Comparison of ENCODE assay signal across 8 cellular contexts in genomic region chr10:50260791-50261281, GRCh38. TPM values are rescaled to one million over a fixed set of nuclear protein-coding genes. Genes with fewer than 3 reads are reported as not detected.
DNase-seq lines count a peak whose midpoint lies in the region; ATAC-seq and TF ChIP-seq lines count a peak whose summit lies in the region.

No MANE protein-coding gene starts in this region.

- no peaks in the 10 kb centered on the region for H3K4me1 ChIP-seq in IMR-90 (ENCODE audit: control insufficient read depth, insufficient read depth, low read length)

- no peak overlapping the region for H2AFZ ChIP-seq in IMR-90 (replicated peaks; ENCODE audit: low read length, poor library complexity)

- H3K9me3 ChIP-seq in IMR-90 (ENCODE audit: control insufficient read depth, insufficient read depth, low read length): no peaks in the 10 kb centered on the region

- intact Hi-C loops in IMR-90 (cut with micrococcal nuclease): no loop called here

- no peak for TF ChIP-seq CTCF in IMR-90 (conservative IDR thresholded peaks at IDR 0.05; ENCODE audit: low read depth, low read length)

- CTCF ChIA-PET in IMR-90 (lab: Yijun Ruan, JAX) (no interaction called here), HEK293T (lab: Yijun Ruan, JAX) (interaction anchor here (0.6 to 1.1 kb wide), 2 partner anchors 15 to 345 kb away, joined by 3 read pairs; no protein-coding TSS in a partner anchor)

- no CpG with 5 or more reads among the region's 2 CpGs for WGBS in IMR-90 (ENCODE audit: extremely low coverage in 2 of 2, insufficient read length in 1 of 2), 2 experiments

- H2BK5ac ChIP-seq in IMR-90 (ENCODE audit: low read depth, low read length, poor library complexity, severe bottlenecking): no peak overlapping the region

- no peak overlapping the region for H2AK5ac ChIP-seq in IMR-90 (ENCODE audit: low read depth, low read length)

- H3K4me2 ChIP-seq in IMR-90 (ENCODE audit: low read depth, low read length): peak overlapping the region; percentile 35; the same call in 1 of the 2 replicates

- peak; percentile 97 for ATAC-seq in GM18520 (IDR thresholded peaks at IDR 0.05; ENCODE audit: unreplicated experiment)
- peak; percentile 100 for ATAC-seq in GM21576 (IDR thresholded peaks at IDR 0.05; ENCODE audit: unreplicated experiment)
- no peak for ATAC-seq in IMR-90 (ENCODE audit: low read depth)

- H4K91ac ChIP-seq in IMR-90 (ENCODE audit: insufficient read depth, low read depth, low read length): no peak overlapping the region

- peaks cover 13% of the 10 kb centered on the region for H3K27me3 ChIP-seq in IMR-90 (ENCODE audit: control insufficient read depth, insufficient read depth, low read length)

- BruUV-seq in IMR-90 (replicated peaks; lab: Mats Ljungman, UMichigan): no TSS peak

- no peaks in the 10 kb centered on the region for H4K20me1 ChIP-seq in IMR-90 (ENCODE audit: insufficient read depth, low read length)

- no peak overlapping the region for H2BK20ac ChIP-seq in IMR-90 (ENCODE audit: low read depth, low read length)

- POLR2A ChIA-PET in IMR-90 (lab: Charles Lee; ENCODE audit: unreplicated experiment): no interaction called here
- POLR2A ChIA-PET in HEK293T (lab: Yijun Ruan, JAX): no interaction called here

- H3K18ac ChIP-seq in IMR-90 (ENCODE audit: low read depth, low read length): no peak overlapping the region

- H3K56ac ChIP-seq in IMR-90 (ENCODE audit: extremely low read depth, insufficient read depth, low read length): no peak overlapping the region

- TF ChIP-seq POLR2A in IMR-90 (IDR thresholded peaks at IDR 0.05; ENCODE audit: low read depth, low read length): no peak

- H3K9me1 ChIP-seq in IMR-90 (ENCODE audit: insufficient read depth, low read length): no peaks in the 10 kb centered on the region

- H3K9ac ChIP-seq in IMR-90 (ENCODE audit: low read depth, low read length): no peak overlapping the region

- no peak overlapping the region for H3K4ac ChIP-seq in IMR-90 (ENCODE audit: low read depth, low read length)

- DNase-seq in IMR-90 (peak; percentile 11), fibroblast of peridontal ligament (ENCODE audit: extremely low read depth) (peak; percentile 6), NCI-H510A (lab: John Stamatoyannopoulos, UW) (no peak), HEK293T (ENCODE audit: extremely low spot score) (no peak), superior temporal gyrus (ENCODE audit: extremely low spot score) (no peak)
- no peak for DNase-seq in effector CD4-positive, alpha-beta T cell

- no peak overlapping the region for H4K5ac ChIP-seq in IMR-90 (ENCODE audit: low read depth, low read length)

- H2AK9ac ChIP-seq in IMR-90 (replicated peaks; ENCODE audit: low read depth, low read length, poor library complexity): no peak overlapping the region

- in situ Hi-C loops in IMR-90 (cut with MboI; ENCODE audit: low sequenced_read_pairs): no loop called here

- H4K8ac ChIP-seq in IMR-90 (ENCODE audit: low read depth in 2 of 2, low read length in 2 of 2): no peak overlapping the region

- no peak overlapping the region for H2BK120ac ChIP-seq in IMR-90 (ENCODE audit: low read depth, low read length)

- no peaks in the 10 kb centered on the region for H3K79me1 ChIP-seq in IMR-90 (ENCODE audit: low read depth in 1 of 2, low read length in 2 of 2)

- H2BK15ac ChIP-seq in IMR-90 (ENCODE audit: low read depth, low read length): no peak overlapping the region

- dilution Hi-C loops in IMR-90 (cut with HindIII; ENCODE audit: low sequenced_read_pairs, unreplicated experiment): no loop called here

- no peaks in the 10 kb centered on the region for H3K36me3 ChIP-seq in IMR-90 (ENCODE audit: control insufficient read depth, insufficient read depth, low read length)

- no peak overlapping the region for H3K4me3 ChIP-seq in IMR-90 (ENCODE audit: insufficient read depth, low read depth, low read length)

- no peak overlapping the region for H3K14ac ChIP-seq in IMR-90 (replicated peaks; ENCODE audit: low read depth, low read length)

- TF ChIP-seq RAD21 in IMR-90 (IDR thresholded peaks at IDR 0.05; ENCODE audit: low read length): no peak

- no peak overlapping the region for H3K23ac ChIP-seq in IMR-90 (ENCODE audit: low read depth, low read length)

- no peak overlapping the region for H3K27ac ChIP-seq in IMR-90 (ENCODE audit: insufficient read depth, low read length)

TF ChIP-seq in IMR-90, 13 proteins besides CTCF, POLR2A, EP300 and RAD21:
- no peak for TF ChIP-seq NFE2L2 (IDR thresholded peaks at IDR 0.05; ENCODE audit: low read depth, low read length)
- TF ChIP-seq CEBPB (IDR thresholded peaks at IDR 0.05; ENCODE audit: low read depth, low read length): no peak
- no peak for TF ChIP-seq USF2 (IDR thresholded peaks at IDR 0.05; ENCODE audit: low read depth, low read length)
- TF ChIP-seq FOS (IDR thresholded peaks at IDR 0.05; ENCODE audit: low read depth, low read length): no peak
- no peak for TF ChIP-seq ELK1 (IDR thresholded peaks at IDR 0.05; ENCODE audit: borderline replicate concordance, low read depth, low read length)
- no peak for TF ChIP-seq RCOR1 (IDR thresholded peaks at IDR 0.05; ENCODE audit: insufficient replicate concordance, low read length)
- no peak for TF ChIP-seq SMC3 (IDR thresholded peaks at IDR 0.05; ENCODE audit: low read depth, low read length)
- no peak for TF ChIP-seq MAFK (IDR thresholded peaks at IDR 0.05; ENCODE audit: low read depth, low read length)
- TF ChIP-seq BHLHE40 (IDR thresholded peaks at IDR 0.05; ENCODE audit: low read depth, low read length): no peak
- no peak for TF ChIP-seq CHD1 (IDR thresholded peaks at IDR 0.05; ENCODE audit: low read depth, low read length)
- TF ChIP-seq RFX5 (IDR thresholded peaks at IDR 0.05; ENCODE audit: low read depth, low read length): no peak

TF ChIP-seq in HEK293T, 16 proteins besides CTCF, POLR2A, EP300 and RAD21:
- TF ChIP-seq HDGF (IDR thresholded peaks at IDR 0.05; ENCODE audit: borderline replicate concordance) (no peak), FOXK2 (IDR thresholded peaks at IDR 0.05) (no peak), ZNF384 (IDR thresholded peaks at IDR 0.05) (no peak), SP1 (IDR thresholded peaks at IDR 0.05) (no peak), FOXA1 (IDR thresholded peaks at IDR 0.05) (no peak), ARNT (IDR thresholded peaks at IDR 0.05) (no peak), FOXM1 (IDR thresholded peaks at IDR 0.05; ENCODE audit: borderline replicate concordance) (no peak), ELF4 (IDR thresholded peaks at IDR 0.05) (no peak), TARDBP (IDR thresholded peaks at IDR 0.05) (no peak), PKNOX1 (IDR thresholded peaks at IDR 0.05) (no peak), CTBP1 (IDR thresholded peaks at IDR 0.05; ENCODE audit: borderline replicate concordance) (no peak), LEF1 (IDR thresholded peaks at IDR 0.05; ENCODE audit: borderline replicate concordance) (no peak), SUZ12 (IDR thresholded peaks at IDR 0.05) (no peak), L3MBTL2 (conservative IDR thresholded peaks at IDR 0.05) (no peak), BHLHE40 (IDR thresholded peaks at IDR 0.05; ENCODE audit: borderline replicate concordance) (no peak), NFRKB (IDR thresholded peaks at IDR 0.05) (no peak)
TF ChIP-seq in HEK293T: peak in this region for 0.

RNA-seq across cellular contexts. Expression of gene ASAH2, which starts 9.5 kb away (rescaled TPM):
- 0.18 and 1.1 TPM in 2 replicates for total RNA-seq in IMR-90 (2012; rRNA removed)
- 0.31 and 0.77 TPM in 2 replicates for polyA plus RNA-seq in IMR-90 (2012; rRNA removed)
- under 0.01 TPM in 1 of 2 replicates, not detected in the other for polyA plus RNA-seq in IMR-90 (2012; cell fraction: cytosol; rRNA removed)
- 0.25 and 2.1 TPM in 2 replicates for polyA plus RNA-seq in IMR-90 (2012; cell fraction: nucleus; rRNA removed; ENCODE audit: low replicate concordance)

Comparison
In these comparisons a context has a peak if more than half of its experiments do, and no peak if none do; other contexts are left out.
1. DNase-seq: peak in IMR-90 (single experiment) and fibroblast of peridontal ligament (single experiment); none in NCI-H510A (single experiment), HEK293T (single experiment), superior temporal gyrus (single experiment) and effector CD4-positive, alpha-beta T cell (single experiment).